Comparison of ENCODE assay signal across 1 cellular context in the genomic region with DNA sequence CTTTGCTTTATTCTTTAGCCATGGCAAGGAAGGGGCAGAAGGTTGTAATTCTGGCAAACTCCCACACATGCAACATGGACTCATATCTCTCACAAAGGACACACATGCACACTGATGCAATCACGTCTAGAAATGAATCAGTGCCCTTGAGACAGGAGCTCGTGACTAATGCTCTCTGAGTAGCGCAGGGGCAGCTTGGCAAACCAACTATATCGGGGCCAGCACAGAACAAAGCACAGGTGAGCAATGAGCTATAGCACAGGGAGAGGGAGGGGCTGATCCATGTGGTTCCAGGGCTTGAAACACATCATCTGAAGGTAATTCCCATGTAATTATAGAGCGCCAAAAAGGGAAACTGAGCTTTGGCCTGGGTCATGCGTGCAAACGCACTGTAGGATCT.
TF ChIP-seq lines count a peak whose summit lies in the region.

No MANE protein-coding gene starts in this region.

TF ChIP-seq in HepG2, 621 proteins besides CTCF, POLR2A, EP300 and RAD21 (continued from another document):
- TF ChIP-seq, protein P1, sequence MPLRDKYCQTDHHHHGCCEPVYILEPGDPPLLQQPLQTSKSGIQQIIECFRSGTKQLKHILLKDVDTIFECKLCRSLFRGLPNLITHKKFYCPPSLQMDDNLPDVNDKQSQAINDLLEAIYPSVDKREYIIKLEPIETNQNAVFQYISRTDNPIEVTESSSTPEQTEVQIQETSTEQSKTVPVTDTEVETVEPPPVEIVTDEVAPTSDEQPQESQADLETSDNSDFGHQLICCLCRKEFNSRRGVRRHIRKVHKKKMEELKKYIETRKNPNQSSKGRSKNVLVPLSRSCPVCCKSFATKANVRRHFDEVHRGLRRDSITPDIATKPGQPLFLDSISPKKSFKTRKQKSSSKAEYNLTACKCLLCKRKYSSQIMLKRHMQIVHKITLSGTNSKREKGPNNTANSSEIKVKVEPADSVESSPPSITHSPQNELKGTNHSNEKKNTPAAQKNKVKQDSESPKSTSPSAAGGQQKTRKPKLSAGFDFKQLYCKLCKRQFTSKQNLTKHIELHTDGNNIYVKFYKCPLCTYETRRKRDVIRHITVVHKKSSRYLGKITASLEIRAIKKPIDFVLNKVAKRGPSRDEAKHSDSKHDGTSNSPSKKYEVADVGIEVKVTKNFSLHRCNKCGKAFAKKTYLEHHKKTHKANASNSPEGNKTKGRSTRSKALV (CRISPR knock-in tag; IDR thresholded peaks at IDR 0.05): no peak
- peak; percentile 82 for TF ChIP-seq FOSL2 (CRISPR knock-in tag; IDR thresholded peaks at IDR 0.05)
